ENCODE assay signal across 13 cellular contexts in the genomic region with DNA sequence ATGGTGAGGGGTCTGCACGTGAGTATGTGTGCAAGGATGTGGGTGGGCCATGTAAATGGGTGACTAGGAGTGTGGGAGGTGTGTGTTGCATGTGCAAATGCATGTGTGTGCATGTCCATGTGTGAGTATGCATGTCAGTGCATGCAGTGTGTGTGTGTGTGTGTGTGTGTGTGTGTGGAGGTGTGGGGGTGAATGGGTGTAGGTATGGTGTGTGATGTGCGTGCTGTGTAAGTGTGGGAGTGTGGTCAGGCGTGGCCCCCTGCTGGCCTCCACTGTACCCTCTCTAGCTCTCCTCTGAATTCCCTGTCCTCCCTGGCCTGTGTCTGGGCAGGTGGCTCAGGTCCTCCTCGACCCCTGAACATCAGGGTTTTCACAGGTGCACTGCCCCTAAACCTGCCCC.
DNase-seq lines count a peak whose midpoint lies in the region; ATAC-seq, FAIRE-seq and TF ChIP-seq lines count a peak whose summit lies in the region.
"Had no signal": no experiment of that assay in that cellular context is flagged by ENCODE, and none has a peak within 500 bp of the region (broad histone marks: within the 10 kb centered on the region; RNA-seq: fewer than 3 reads in every experiment).

No MANE protein-coding gene starts in this region.

- FAIRE-seq in RCC 7860 (lab: Jason Lieb, UNC): no peak

- H3K36me3 ChIP-seq in right lobe of liver: no peaks in the 10 kb centered on the region
- H3K36me3 ChIP-seq: SJCRH30, thoracic aorta had no signal

- no peaks in the 10 kb centered on the region for H3K4me1 ChIP-seq in right lobe of liver
- H3K4me1 ChIP-seq: Caco-2, SJCRH30 had no signal

- no peak for TF ChIP-seq POLR2A in right lobe of liver (IDR thresholded peaks at IDR 0.05)

- CTCF ChIA-PET in HEK293T (lab: Yijun Ruan, JAX): interaction anchor here (0.6 to 1.5 kb wide), 4 partner anchors 8 to 480 kb away, joined by 3 to 8 read pairs (median 4); no protein-coding TSS in a partner anchor

- no peak overlapping the region for H3K27ac Mint-ChIP-seq in chondrocyte (ENCODE audit: unreplicated experiment)

- no peaks in the 10 kb centered on the region for H3K9me3 ChIP-seq in right lobe of liver
- H3K9me3 ChIP-seq: Caco-2, SJCRH30, thoracic aorta had no signal

- TF ChIP-seq CTCF in AG09309 (IDR thresholded peaks at IDR 0.05; ENCODE audit: control insufficient read depth, insufficient read depth, low read depth, low read length, missing control alignments) (peak; percentile 29), chondrocyte (IDR thresholded peaks at IDR 0.05) (peak; percentile 68), right lobe of liver (IDR thresholded peaks at IDR 0.05) (peak in 2 of 4 donors; percentile 10 to 15)

- H3K36me3 Mint-ChIP-seq in chondrocyte (ENCODE audit: low read depth): no peaks in the 10 kb centered on the region

- DNase-seq in AG09309 (ENCODE audit: low read depth): no peak
- peak; percentile 46 for DNase-seq in HEK293T (ENCODE audit: extremely low spot score)
- no peak for DNase-seq in chondrocyte (ENCODE audit: low spot score)
- DNase-seq in right lobe of liver: no peak
- no peak for DNase-seq in NCI-H2196 treated with DMSO at 0.1 percent for 48 hours (lab: John Stamatoyannopoulos, UW; ENCODE audit: unreplicated experiment)
- no peak for DNase-seq in effector CD4-positive, alpha-beta T cell
- DNase-seq in RCC 7860 (ENCODE audit: low spot score): no peak
- DNase-seq: activated CD4-positive, alpha-beta T cell treated with anti-CD3 and anti-CD28 coated beads, Interleukin-2, amount 50 U/mL, for 4 hours; stimulated activated CD4-positive, alpha-beta T cell treated with anti-CD3 and anti-CD28 coated beads, Interleukin-4, amount 100 ng/mL, for 1 hour had no signal

- H3K9me3 Mint-ChIP-seq in chondrocyte (ENCODE audit: low read depth): no peaks in the 10 kb centered on the region

- intact Hi-C loops in right lobe of liver (cut with DNase I): no loop called here

- no peak overlapping the region for H3K4me3 Mint-ChIP-seq in chondrocyte (ENCODE audit: unreplicated experiment)

- peaks cover 6% of the 10 kb centered on the region for H3K27me3 Mint-ChIP-seq in chondrocyte (ENCODE audit: low read depth)

- no peak overlapping the region for H3K4me3 ChIP-seq in AG09309 (ENCODE audit: control insufficient read depth, low read depth, low read length)
- H3K4me3 ChIP-seq in right lobe of liver: no peak overlapping the region
- H3K4me3 ChIP-seq: SJCRH30, thoracic aorta had no signal

- peaks cover 5% of the 10 kb centered on the region for H3K4me1 Mint-ChIP-seq in chondrocyte (ENCODE audit: low read depth)

- POLR2A ChIA-PET in HEK293T (lab: Yijun Ruan, JAX): no interaction called here

- ATAC-seq in right lobe of liver (peak; percentile 39 to 71 (median 50)), HG03521 (IDR thresholded peaks at IDR 0.05; ENCODE audit: unreplicated experiment) (no peak)

- 62% methylated on average over 3 of the region's 4 CpGs for WGBS in right lobe of liver (ENCODE audit: insufficient coverage, low coverage, low lambda C conversion rate, missing lambda C conversion rate)

- no peak overlapping the region for H3K27ac ChIP-seq in right lobe of liver
- H3K27ac ChIP-seq: SJCRH30, thoracic aorta had no signal

- H3K27me3 ChIP-seq in right lobe of liver: no peaks in the 10 kb centered on the region
- H3K27me3 ChIP-seq: SJCRH30 had no signal

TF ChIP-seq in HEK293T, 16 proteins besides CTCF, POLR2A, EP300 and RAD21:
- TF ChIP-seq FOXM1 (IDR thresholded peaks at IDR 0.05; ENCODE audit: borderline replicate concordance) (no peak), FOXK2 (IDR thresholded peaks at IDR 0.05) (no peak), FOXA1 (IDR thresholded peaks at IDR 0.05) (no peak), ZNF384 (IDR thresholded peaks at IDR 0.05) (no peak), ARNT (IDR thresholded peaks at IDR 0.05) (no peak), BHLHE40 (IDR thresholded peaks at IDR 0.05; ENCODE audit: borderline replicate concordance) (no peak), ELF4 (IDR thresholded peaks at IDR 0.05) (no peak), CTBP1 (IDR thresholded peaks at IDR 0.05; ENCODE audit: borderline replicate concordance) (no peak), SUZ12 (IDR thresholded peaks at IDR 0.05) (no peak), L3MBTL2 (conservative IDR thresholded peaks at IDR 0.05) (no peak), SP1 (IDR thresholded peaks at IDR 0.05) (no peak), LEF1 (IDR thresholded peaks at IDR 0.05; ENCODE audit: borderline replicate concordance) (no peak), TARDBP (IDR thresholded peaks at IDR 0.05) (no peak), NFRKB (IDR thresholded peaks at IDR 0.05) (no peak), HDGF (IDR thresholded peaks at IDR 0.05; ENCODE audit: borderline replicate concordance) (no peak)
- TF ChIP-seq, protein P1, sequence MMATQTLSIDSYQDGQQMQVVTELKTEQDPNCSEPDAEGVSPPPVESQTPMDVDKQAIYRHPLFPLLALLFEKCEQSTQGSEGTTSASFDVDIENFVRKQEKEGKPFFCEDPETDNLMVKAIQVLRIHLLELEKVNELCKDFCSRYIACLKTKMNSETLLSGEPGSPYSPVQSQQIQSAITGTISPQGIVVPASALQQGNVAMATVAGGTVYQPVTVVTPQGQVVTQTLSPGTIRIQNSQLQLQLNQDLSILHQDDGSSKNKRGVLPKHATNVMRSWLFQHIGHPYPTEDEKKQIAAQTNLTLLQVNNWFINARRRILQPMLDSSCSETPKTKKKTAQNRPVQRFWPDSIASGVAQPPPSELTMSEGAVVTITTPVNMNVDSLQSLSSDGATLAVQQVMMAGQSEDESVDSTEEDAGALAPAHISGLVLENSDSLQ (IDR thresholded peaks at IDR 0.05): no peak
